Comparison of ENCODE assay signal across 28 cellular contexts in the genomic region with DNA sequence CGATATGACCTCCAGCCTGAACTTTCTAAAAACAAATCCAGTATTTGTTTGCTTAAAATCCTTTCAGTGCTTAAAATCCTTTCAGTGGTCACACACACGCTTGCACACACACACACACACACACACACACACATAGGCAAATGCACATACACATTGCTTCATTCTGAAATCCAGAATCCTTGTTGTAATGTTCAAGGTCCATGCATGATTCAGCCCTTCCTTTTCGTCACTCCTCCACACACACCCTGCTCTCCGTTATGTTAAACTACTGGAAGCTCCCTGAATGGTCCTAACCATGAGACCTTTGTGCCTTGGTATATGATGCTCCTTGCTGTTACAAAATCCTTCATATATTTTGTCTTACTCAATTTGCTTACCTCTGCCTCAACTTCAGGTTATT. TPM values are rescaled to one million over a fixed set of nuclear protein-coding genes. Genes with fewer than 3 reads are reported as not detected.
DNase-seq lines count a peak whose midpoint lies in the region; ATAC-seq, FAIRE-seq and TF ChIP-seq lines count a peak whose summit lies in the region.
"Had no signal": no experiment of that assay in that cellular context is flagged by ENCODE, and none has a peak within 500 bp of the region (broad histone marks: within the 10 kb centered on the region; RNA-seq: fewer than 3 reads in every experiment).

No MANE protein-coding gene starts in this region.

- TF ChIP-seq CTCF in astrocyte (IDR thresholded peaks at IDR 0.05; ENCODE audit: insufficient read depth, low read depth, low read length) (no peak), natural killer cell (IDR thresholded peaks at IDR 0.05) (no peak)

- peak overlapping the region; percentile 61 for H3K4me2 ChIP-seq in astrocyte (ENCODE audit: low read length)

- peaks cover 3% of the 10 kb centered on the region for H3K36me3 Mint-ChIP-seq in astrocyte (ENCODE audit: low read depth, unreplicated experiment)
- no peaks in the 10 kb centered on the region for H3K36me3 Mint-ChIP-seq in natural killer cell
- H3K36me3 Mint-ChIP-seq: CD8-positive, alpha-beta T cell had no signal

- H3K4me3 Mint-ChIP-seq in astrocyte (ENCODE audit: unreplicated experiment) (no peak overlapping the region), natural killer cell (no peak overlapping the region)
- no peak overlapping the region for H3K4me3 Mint-ChIP-seq in stimulated activated naive CD8-positive, alpha-beta T cell treated with anti-CD3 and anti-CD28 coated beads, Interleukin-15, amount 100 ng/mL, for 72 hours
- H3K4me3 Mint-ChIP-seq: B cell; CD8-positive, alpha-beta T cell had no signal

- H3K9me3 ChIP-seq in astrocyte (ENCODE audit: insufficient read depth, low read depth, low read length): no peaks in the 10 kb centered on the region
- H3K9me3 ChIP-seq: Caco-2 had no signal

- H3K79me2 ChIP-seq in astrocyte (ENCODE audit: insufficient read depth, low read length): no peaks in the 10 kb centered on the region

- no peak overlapping the region for H3K27ac ChIP-seq in astrocyte (ENCODE audit: low read depth, low read length)
- H3K27ac ChIP-seq: C4-2B, RWPE1 had no signal

- FAIRE-seq in astrocyte (lab: Jason Lieb, UNC): no peak
- FAIRE-seq: GM12891, GM19239, K562 had no signal

- no peaks in the 10 kb centered on the region for H3K9me3 Mint-ChIP-seq in astrocyte (ENCODE audit: unreplicated experiment)
- H3K9me3 Mint-ChIP-seq in natural killer cell: no peaks in the 10 kb centered on the region
- no peaks in the 10 kb centered on the region for H3K9me3 Mint-ChIP-seq in stimulated activated naive CD8-positive, alpha-beta T cell treated with anti-CD3 and anti-CD28 coated beads, Interleukin-15, amount 100 ng/mL, for 72 hours
- H3K9me3 Mint-ChIP-seq: CD8-positive, alpha-beta T cell had no signal

- no peak overlapping the region for H2AFZ ChIP-seq in astrocyte (ENCODE audit: low read depth, low read length)

- no peaks in the 10 kb centered on the region for H3K36me3 ChIP-seq in astrocyte (ENCODE audit: insufficient read depth, low read length)

- H3K4me3 ChIP-seq in astrocyte (ENCODE audit: insufficient read depth, low read depth, low read length): no peak overlapping the region
- H3K4me3 ChIP-seq: K562 had no signal

- H3K4me1 Mint-ChIP-seq in astrocyte (ENCODE audit: low read depth, unreplicated experiment) (peaks cover 27% of the 10 kb centered on the region), natural killer cell (no peaks in the 10 kb centered on the region)
- no peaks in the 10 kb centered on the region for H3K4me1 Mint-ChIP-seq in stimulated activated naive CD8-positive, alpha-beta T cell treated with anti-CD3 and anti-CD28 coated beads, Interleukin-15, amount 100 ng/mL, for 72 hours
- H3K4me1 Mint-ChIP-seq: B cell had no signal

- H3K27me3 Mint-ChIP-seq in astrocyte (ENCODE audit: low read depth, unreplicated experiment): no peaks in the 10 kb centered on the region
- peaks cover 8 to 15% of the 10 kb centered on the region in 2 donors for H3K27me3 Mint-ChIP-seq in natural killer cell (ENCODE audit: low read depth in 2 of 2)
- peaks cover 36% of the 10 kb centered on the region for H3K27me3 Mint-ChIP-seq in stimulated activated naive CD8-positive, alpha-beta T cell treated with anti-CD3 and anti-CD28 coated beads, Interleukin-15, amount 100 ng/mL, for 72 hours

- peaks cover 10% of the 10 kb centered on the region for H3K4me1 ChIP-seq in astrocyte (ENCODE audit: insufficient read depth, low read length)
- H3K4me1 ChIP-seq: Caco-2 had no signal

- no peak overlapping the region for H3K9ac ChIP-seq in astrocyte (ENCODE audit: low read length)

- H4K20me1 ChIP-seq in astrocyte (ENCODE audit: insufficient read depth, low read length): no peaks in the 10 kb centered on the region

- ATAC-seq in natural killer cell (no peak), HG03354 (IDR thresholded peaks at IDR 0.05; ENCODE audit: poor library complexity, severe bottlenecking, unreplicated experiment) (no peak)
- no peak for ATAC-seq in stimulated activated naive CD8-positive, alpha-beta T cell treated with anti-CD3 and anti-CD28 coated beads, Interleukin-15, amount 100 ng/mL, for 72 hours
- ATAC-seq: CD8-positive, alpha-beta T cell; K562 had no signal

- H3K27ac Mint-ChIP-seq in astrocyte (ENCODE audit: unreplicated experiment): no peak overlapping the region
- H3K27ac Mint-ChIP-seq in natural killer cell: no peak overlapping the region
- no peak overlapping the region for H3K27ac Mint-ChIP-seq in stimulated activated naive CD8-positive, alpha-beta T cell treated with anti-CD3 and anti-CD28 coated beads, Interleukin-15, amount 100 ng/mL, for 72 hours
- H3K27ac Mint-ChIP-seq: B cell; CD8-positive, alpha-beta T cell had no signal

- DNase-seq in SW480 (ENCODE audit: low spot score): peak; percentile 67
- DNase-seq in astrocyte (ENCODE audit: low read depth): peak; percentile 53
- peak; percentile 25 for DNase-seq in fibroblast of peridontal ligament (ENCODE audit: extremely low read depth)
- peak; percentile 4 for DNase-seq in renal cortical epithelial cell (ENCODE audit: low read depth)
- no peak for DNase-seq in natural killer cell
- no peak for DNase-seq in EL
- no peak for DNase-seq in stimulated activated naive CD8-positive, alpha-beta T cell treated with anti-CD3 and anti-CD28 coated beads, Interleukin-15, amount 100 ng/mL, for 72 hours
- DNase-seq: Caco-2; CD8-positive, alpha-beta T cell; GDM1; H7; Kasumi-1; NCI-H1417; NCI-H1694; NCI-H2029 treated with DMSO at 0.1 percent for 48 hours; NCI-H446 treated with DMSO at 0.1 percent for 48 hours; NCI-H526; SHP77 had no signal

- intact Hi-C loops in natural killer cell (cut with micrococcal nuclease): no loop called here

- H3K27me3 ChIP-seq in astrocyte (ENCODE audit: insufficient read depth, low read length): no peaks in the 10 kb centered on the region

RNA-seq across cellular contexts. Expression of a gene that starts 44.9 kb away (rescaled TPM):
- 0.34 and 0.41 TPM in 2 replicates for total RNA-seq in astrocyte
- not detected in 2 replicates for total RNA-seq in renal cortical epithelial cell
- total RNA-seq in natural killer cell: not detected
- total RNA-seq: B cell; Caco-2; CD8-positive, alpha-beta T cell; HT-29; K562; M059J; SK-MEL-5 had no signal

Comparison
In these comparisons a context has a peak if more than half of its experiments do, and no peak if none do; other contexts are left out.
1. DNase-seq: peak in SW480 (single experiment), astrocyte (single experiment), fibroblast of peridontal ligament (single experiment) and renal cortical epithelial cell (single experiment); none in natural killer cell (single experiment), EL (single experiment) and stimulated activated naive CD8-positive, alpha-beta T cell treated with anti-CD3 and anti-CD28 coated beads, Interleukin-15, amount 100 ng/mL, for 72 hours (0 of 2).